Comparison of ENCODE assay signal across 1 cellular context in genomic region chr13:33937373-33938087, GRCh38.
TF ChIP-seq lines count a peak whose summit lies in the region.

No MANE protein-coding gene starts in this region.

TF ChIP-seq in HepG2, 621 proteins besides CTCF, POLR2A, EP300 and RAD21 (continued from another document):
- no peak for TF ChIP-seq CEBPZ (IDR thresholded peaks at IDR 0.05; ENCODE audit: low read length)
- peak; percentile 42; the same call in 1 of the 2 replicates for TF ChIP-seq SALL1 (CRISPR knock-in tag; IDR thresholded peaks at IDR 0.05)
- TF ChIP-seq TAF15 (IDR thresholded peaks at IDR 0.05; ENCODE audit: low read depth, low read length, poor library complexity, severe bottlenecking), result no peak
- peak; percentile 31; the same call in 1 of the 2 replicates for TF ChIP-seq HMG20A (CRISPR knock-in tag; IDR thresholded peaks at IDR 0.05; ENCODE audit: borderline replicate concordance)
- no peak for TF ChIP-seq CBX2 (IDR thresholded peaks at IDR 0.05; ENCODE audit: low read depth, low read length)
- TF ChIP-seq CBX2 (CRISPR knock-in tag; IDR thresholded peaks at IDR 0.05; ENCODE audit: low read depth), result no peak
- no peak for TF ChIP-seq NCOA5 (CRISPR knock-in tag; IDR thresholded peaks at IDR 0.05)
- TF ChIP-seq ZNF704 (CRISPR knock-in tag; IDR thresholded peaks at IDR 0.05; ENCODE audit: borderline replicate concordance), result no peak
- no peak for TF ChIP-seq KDM2A (CRISPR knock-in tag; IDR thresholded peaks at IDR 0.05; ENCODE audit: borderline replicate concordance, low read depth)
- TF ChIP-seq MYPOP (CRISPR knock-in tag; IDR thresholded peaks at IDR 0.05), result no peak
- peak; percentile 48; the same call in 1 of the 2 replicates for TF ChIP-seq ZMYM4 (CRISPR knock-in tag; IDR thresholded peaks at IDR 0.05)
- TF ChIP-seq ATF2 (CRISPR knock-in tag; IDR thresholded peaks at IDR 0.05), result 0 out of 2 replicates have a peak, but pooled peaks have one; percentile 23
